Comparison of ENCODE assay signal across 24 cellular contexts in genomic region chr22:48415535-48415934, GRCh38.
"Had no signal": no experiment of that assay in that cellular context is flagged by ENCODE, and none has a peak within 500 bp of the region (broad histone marks: within the 10 kb centered on the region; RNA-seq: fewer than 3 reads in every experiment).

No MANE protein-coding gene starts in this region.

- H3K27ac ChIP-seq: ascending aorta, cardiac muscle cell, SJSA1 had no signal

- DNase-seq: activated CD4-positive, alpha-beta T cell treated with anti-CD3 and anti-CD28 coated beads, Interleukin-2, amount 10 ng/mL, durations not matched to agents 7 days and 5 days; activated CD4-positive, alpha-beta T cell treated with anti-CD3 and anti-CD28 coated beads, Interleukin-2, amount 50 U/mL, for 48 hours; activated CD8-positive, alpha-beta T cell treated with anti-CD3 and anti-CD28 coated beads, Interleukin-2, amount 10 ng/mL, durations not matched to agents 7 days and 5 days; activated naive CD8-positive, alpha-beta T cell treated with anti-CD3 and anti-CD28 coated beads, Interleukin-2, amount 10 ng/mL, durations not matched to agents 7 days and 5 days; activated T-cell treated with anti-CD3 and anti-CD28 coated beads, Interleukin-2, amount 50 U/mL, for 24 hours; amygdala; cerebellar nuclear complex; Kasumi-1; KG1; MG63; NCI-H1048; NCI-H1105 treated with DMSO at 0.1 percent for 48 hours; NCI-H1436; NCI-H1694; NCI-H1930; NCI-H2081 treated with DMSO at 0.1 percent for 48 hours; NCI-H345; NCI-H524 treated with DMSO at 0.1 percent for 48 hours; RPMI8226; SHP77 treated with DMSO at 0.1 percent for 48 hours; SK-N-SH had no signal

- H3K36me3 ChIP-seq: ascending aorta, cardiac muscle cell, MG63, SJSA1 had no signal

- H3K9me3 ChIP-seq: ascending aorta, MG63, SJSA1 had no signal

- H3K4me3 ChIP-seq: ascending aorta, cardiac muscle cell, MG63, SJSA1 had no signal

- H3K4me1 ChIP-seq: ascending aorta, SJSA1 had no signal

- H3K9ac ChIP-seq: SK-N-SH had no signal

- H3K4me2 ChIP-seq: SK-N-SH had no signal

- H3K27me3 ChIP-seq: ascending aorta, cardiac muscle cell, MG63, SJSA1 had no signal
